8 cellular contexts compared by ENCODE assay signal in genomic region chr6:3227363-3228045, GRCh38. TPM values are rescaled to one million over a fixed set of nuclear protein-coding genes. Genes with fewer than 3 reads are reported as not detected.
DNase-seq lines count a peak whose midpoint lies in the region; ATAC-seq and TF ChIP-seq lines count a peak whose summit lies in the region.

Gene TUBB2B (minus strand): TSS chr6:3227653. CDS start chr6:3227543, 110 bp downstream.

- peaks cover 50 to 54% (median 53%) of the 10 kb centered on the region in 3 donors for H3K4me1 Mint-ChIP-seq in T-cell

- POLR2A ChIA-PET in T-cell (lab: Charles Lee): interaction anchor here in 1 of 2 donors (0.6 kb wide), 1 partner anchor 10 kb away, joined by 3 read pairs; no protein-coding TSS in a partner anchor

- TF ChIP-seq CTCF in omental fat pad (IDR thresholded peaks at IDR 0.05): no peak

- H3K4me3 Mint-ChIP-seq in T-cell: peak within 1 kb of the TSS; percentile 63 to 77 (median 71)

- H3K27me3 Mint-ChIP-seq in T-cell: peaks cover 58 to 66% of the 10 kb centered on the region in 2 donors

- peak in 2 of 4 experiments; percentile 14 to 18 for ATAC-seq in T-cell (replicated peaks in 1 of 4)
- ATAC-seq in omental fat pad (ENCODE audit: low FRiP score): peak; percentile 13

- DNase-seq in ELR (ENCODE audit: low read depth) (peak; percentile 24), NCI-H1092 treated with DMSO at 0.1 percent for 48 hours (lab: John Stamatoyannopoulos, UW) (peak; percentile 78), T-cell (no peak), germinal center (ENCODE audit: low spot score) (peak; percentile 51), omental fat pad (ENCODE audit: low spot score) (no peak), SIG-M5 treated with dmso at 0.1 percent for 504 hours (lab: John Stamatoyannopoulos, UW; ENCODE audit: unreplicated experiment) (no peak), T1000 (lab: John Stamatoyannopoulos, UW) (no peak)
- no peak for DNase-seq in activated effector memory CD4-positive, alpha-beta T cell treated with Interleukin-2 at 50 U/mL for 16 hours

- no peaks in the 10 kb centered on the region for H3K9me3 Mint-ChIP-seq in T-cell

- H3K36me3 Mint-ChIP-seq in T-cell: no peaks in the 10 kb centered on the region

- CTCF ChIA-PET in T-cell (lab: Charles Lee): no interaction called here

- H3K27ac Mint-ChIP-seq in T-cell: no peak within 1 kb of the TSS

RNA-seq across cellular contexts. Expression of gene TUBB2B, which starts in this region (rescaled TPM):
- total RNA-seq in T-cell: 1 to 10 TPM in 2 of 5 donors, under 1 TPM in 2, not detected in 1; 0.46 to 1.2 (median 0.87) TPM
- total RNA-seq in omental fat pad: 1 to 10 TPM; 2.4 to 8.9 (median 3.9) TPM

Comparison
In these comparisons a context has a peak if more than half of its experiments do, and no peak if none do; other contexts are left out.
1. DNase-seq: peak in ELR (single experiment), NCI-H1092 treated with DMSO at 0.1 percent for 48 hours (single experiment) and germinal center (single experiment); none in T-cell (0 of 34), omental fat pad (single experiment), SIG-M5 treated with dmso at 0.1 percent for 504 hours (single experiment), activated effector memory CD4-positive, alpha-beta T cell treated with Interleukin-2 at 50 U/mL for 16 hours (single experiment) and T1000 (single experiment).